1 cellular context compared by ENCODE assay signal in genomic region chr7:74453321-74454011, GRCh38.
TF ChIP-seq lines count a peak whose summit lies in the region.

Gene GTF2IRD1 (plus strand): TSS chr7:74453906. CDS start chr7:74508081, 54,175 bp downstream.

TF ChIP-seq in HEK293, 187 proteins besides CTCF, POLR2A, EP300 and RAD21 (continued from another document):
- peak; percentile 68 for TF ChIP-seq ZNF398 (tag by site-specific recombination; IDR thresholded peaks at IDR 0.05)
- peak; percentile 35; the same call in 1 of the 2 replicates for TF ChIP-seq TCF7L2 (IDR thresholded peaks at IDR 0.05; ENCODE audit: borderline replicate concordance, low read depth, low read length)
- no peak for TF ChIP-seq ZNF266 (tag by site-specific recombination; IDR thresholded peaks at IDR 0.05; ENCODE audit: low read depth)
- peak; percentile 41; the same call in 1 of the 2 replicates for TF ChIP-seq ZBTB20 (tag by site-specific recombination; IDR thresholded peaks at IDR 0.05)
- no peak for TF ChIP-seq PRDM2 (tag by site-specific recombination; IDR thresholded peaks at IDR 0.05; ENCODE audit: borderline replicate concordance)
- peak; percentile 14; the same call in 1 of the 2 replicates for TF ChIP-seq KLF8 (tag by site-specific recombination; IDR thresholded peaks at IDR 0.05)
- TF ChIP-seq SP2 (tag by site-specific recombination; IDR thresholded peaks at IDR 0.05) = peak; percentile 42
- TF ChIP-seq SETDB1 (IDR thresholded peaks at IDR 0.05; ENCODE audit: insufficient read length, low read length) = no peak
- no peak for TF ChIP-seq ZNF214 (tag by site-specific recombination; IDR thresholded peaks at IDR 0.05; ENCODE audit: borderline replicate concordance)
- TF ChIP-seq ZNF341 (tag by site-specific recombination; IDR thresholded peaks at IDR 0.05; ENCODE audit: low read depth) = peak; percentile 68
- peak; percentile 74 for TF ChIP-seq ZBTB26 (tag by site-specific recombination; optimal IDR thresholded peaks at IDR 0.05)
- TF ChIP-seq ZNF501 (tag by site-specific recombination; IDR thresholded peaks at IDR 0.05) = no peak
- peak; percentile 67 for TF ChIP-seq PATZ1 (tag by site-specific recombination; IDR thresholded peaks at IDR 0.05)
- TF ChIP-seq ZBTB7A (tag by site-specific recombination; IDR thresholded peaks at IDR 0.05; ENCODE audit: low read depth) = 0 out of 2 replicates have a peak, but pooled peaks have one; percentile 53
- TF ChIP-seq ZBTB10 (tag by site-specific recombination; IDR thresholded peaks at IDR 0.05) = peak; percentile 75; the same call in 1 of the 2 replicates
- TF ChIP-seq ZNF10 (tag by site-specific recombination; IDR thresholded peaks at IDR 0.05) = no peak
- TF ChIP-seq ZNF433 (tag by site-specific recombination; IDR thresholded peaks at IDR 0.05; ENCODE audit: low read depth) = no peak
- TF ChIP-seq ZBTB8A (tag by site-specific recombination; IDR thresholded peaks at IDR 0.05) = peak; percentile 69
- no peak for TF ChIP-seq ZNF211 (tag by site-specific recombination; IDR thresholded peaks at IDR 0.05; ENCODE audit: low read depth)
